Comparison of ENCODE assay signal across 1 cellular context in genomic region chr1:232382671-232383070, GRCh38.
TF ChIP-seq lines count a peak whose summit lies in the region.

No MANE protein-coding gene starts in this region.

TF ChIP-seq in HepG2, 621 proteins besides CTCF, POLR2A, EP300 and RAD21 (continued from another document):
- TF ChIP-seq ZBTB4 (CRISPR knock-in tag; IDR thresholded peaks at IDR 0.05; ENCODE audit: borderline replicate concordance) (no peak), ATF7-NPFF (CRISPR knock-in tag; IDR thresholded peaks at IDR 0.05; ENCODE audit: low read depth) (no peak), ZNF274 (CRISPR knock-in tag; IDR thresholded peaks at IDR 0.05) (no peak), ZNF687 (CRISPR knock-in tag; IDR thresholded peaks at IDR 0.05) (no peak), MYC (CRISPR knock-in tag; IDR thresholded peaks at IDR 0.05; ENCODE audit: borderline replicate concordance) (no peak), GABPB1 (CRISPR knock-in tag; IDR thresholded peaks at IDR 0.05) (no peak), ZNF558 (CRISPR knock-in tag; IDR thresholded peaks at IDR 0.05; ENCODE audit: borderline replicate concordance) (no peak), CHD2 (IDR thresholded peaks at IDR 0.05; ENCODE audit: low read depth, low read length) (no peak), SETDB1 (CRISPR knock-in tag; IDR thresholded peaks at IDR 0.05; ENCODE audit: borderline replicate concordance) (no peak), ZNF33B (CRISPR knock-in tag; IDR thresholded peaks at IDR 0.05) (no peak), SNAI1 (CRISPR knock-in tag; IDR thresholded peaks at IDR 0.05; ENCODE audit: borderline replicate concordance) (no peak), ZNF382 (CRISPR knock-in tag; IDR thresholded peaks at IDR 0.05; ENCODE audit: borderline replicate concordance) (no peak), ZNF263 (CRISPR knock-in tag; IDR thresholded peaks at IDR 0.05) (no peak), U2AF1 (optimal IDR thresholded peaks at IDR 0.05; ENCODE audit: low read depth, low read length) (no peak)
